ENCODE assay signal across 20 cellular contexts in genomic region chr1:22489823-22490222, GRCh38.
"Had no signal": no experiment of that assay in that cellular context is flagged by ENCODE, and none has a peak within 500 bp of the region (broad histone marks: within the 10 kb centered on the region; RNA-seq: fewer than 3 reads in every experiment).

No MANE protein-coding gene starts in this region.

- DNase-seq: activated CD4-positive, alpha-beta memory T cell treated with anti-CD3 and anti-CD28 coated beads, Interleukin-2, amount 10 ng/mL, durations not matched to agents 7 days and 5 days; activated CD4-positive, alpha-beta T cell treated with anti-CD3 and anti-CD28 coated beads for 48 hours; activated CD4-positive, CD25-positive, alpha-beta regulatory T cell; activated CD8-positive, alpha-beta memory T cell treated with anti-CD3 and anti-CD28 coated beads, Interleukin-2, amount 10 ng/mL, durations not matched to agents 7 days and 5 days; activated naive CD4-positive, alpha-beta T cell; activated naive CD8-positive, alpha-beta T cell treated with anti-CD3 and anti-CD28 coated beads, Interleukin-2, amount 10 ng/mL, durations not matched to agents 7 days and 5 days; anterior cingulate cortex; brain microvascular endothelial cell; central memory CD4-positive, alpha-beta T cell; colonic mucosa; erythroblast; hypothalamus; lower lobe of right lung; midbrain; nephron progenitor cell; occipital lobe; stimulated activated CD4-positive, alpha-beta T cell treated with anti-CD3 and anti-CD28 coated beads, Interleukin-2, amount 100 ng/mL, for 24 hours; stimulated activated naive CD4-positive, alpha-beta T cell treated with Interleukin-2 at 50 U/mL for 16 hours; T-helper 9 cell; thyroid gland had no signal

- H3K4me1 ChIP-seq: colonic mucosa had no signal

- ATAC-seq: activated CD8-positive, alpha-beta memory T cell treated with anti-CD3 and anti-CD28 coated beads, Interleukin-2, amount 10 ng/mL, durations not matched to agents 7 days and 5 days; lower lobe of right lung had no signal

- H3K27ac ChIP-seq: brain microvascular endothelial cell, colonic mucosa, lower lobe of right lung, thyroid gland had no signal

- H3K36me3 ChIP-seq: brain microvascular endothelial cell, colonic mucosa, thyroid gland had no signal

- H3K27me3 ChIP-seq: brain microvascular endothelial cell, colonic mucosa, thyroid gland had no signal

- H3K4me3 ChIP-seq: colonic mucosa, lower lobe of right lung, thyroid gland had no signal

- H3K9me3 ChIP-seq: colonic mucosa, lower lobe of right lung, thyroid gland had no signal
